ENCODE assay signal across 29 cellular contexts in genomic region chr6:110897433-110897832, GRCh38. TPM values are rescaled to one million over a fixed set of nuclear protein-coding genes. Genes with fewer than 3 reads are reported as not detected.
DNase-seq lines count a peak whose midpoint lies in the region; ATAC-seq, FAIRE-seq and TF ChIP-seq lines count a peak whose summit lies in the region.
"Had no signal": no experiment of that assay in that cellular context is flagged by ENCODE, and none has a peak within 500 bp of the region (broad histone marks: within the 10 kb centered on the region; RNA-seq: fewer than 3 reads in every experiment).

No MANE protein-coding gene starts in this region.

- H3K4me3 ChIP-seq in GM12878 (no peak overlapping the region), heart left ventricle (no peak overlapping the region)
- H3K4me3 ChIP-seq: pancreas, spleen, suprapubic skin had no signal

- no peaks in the 10 kb centered on the region for H3K4me1 ChIP-seq in GM12878 (ENCODE audit: control insufficient read depth, insufficient read depth, low read length)
- H3K4me1 ChIP-seq in heart left ventricle: no peaks in the 10 kb centered on the region
- H3K4me1 ChIP-seq: pancreas, spleen, suprapubic skin had no signal

- intact Hi-C loops in GM12878 (cut with micrococcal nuclease; ENCODE audit: unreplicated experiment) (no loop called here), heart left ventricle (cut with DNase I) (no loop called here)

- no peaks in the 10 kb centered on the region; the same call in 1 of the 2 replicates for H3K79me2 ChIP-seq in GM12878 (ENCODE audit: control insufficient read depth, insufficient read depth, low read length)

- peak; percentile 29 for DNase-seq in CD1c-positive myeloid dendritic cell (ENCODE audit: extremely low spot score)
- no peak for DNase-seq in GM12878 (ENCODE audit: low read depth, low spot score)
- DNase-seq in NCI-H524 treated with DMSO at 0.1 percent for 48 hours (lab: John Stamatoyannopoulos, UW): no peak
- DNase-seq in heart left ventricle: no peak
- DNase-seq in glomerular visceral epithelial cell (ENCODE audit: extremely low spot score): no peak
- no peak for DNase-seq in kidney tubule cell (ENCODE audit: low spot score)
- DNase-seq: activated CD4-positive, alpha-beta T cell treated with anti-CD3 and anti-CD28 coated beads, Interleukin-2, amount 10 ng/mL, durations not matched to agents 7 days and 5 days; activated CD8-positive, alpha-beta memory T cell treated with anti-CD3 and anti-CD28 coated beads, Interleukin-2, amount 10 ng/mL, durations not matched to agents 7 days and 5 days; activated naive CD4-positive, alpha-beta T cell treated with Interleukin-2 at 50 U/mL for 16 hours; amniotic stem cell; brain microvascular endothelial cell; CD4-positive, CD25-positive, alpha-beta regulatory T cell; effector CD4-positive, alpha-beta T cell; left colon; NCI-H146; NCI-H2107; OCI-M1; pancreas; retina; spleen; stimulated activated CD4-positive, alpha-beta T cell treated with anti-CD3 and anti-CD28 coated beads, Interleukin-2, amount 100 ng/mL, for 48 hours; WERI-Rb-1 had no signal

- H4K20me1 ChIP-seq in GM12878 (ENCODE audit: control insufficient read depth, insufficient read depth): no peaks in the 10 kb centered on the region

- H3K4me2 ChIP-seq in GM12878 (ENCODE audit: control insufficient read depth, insufficient read depth): 0 out of 2 replicates have a peak overlapping the region, but pooled peaks have one; percentile 9

- TF ChIP-seq RAD21 in Ishikawa (IDR thresholded peaks at IDR 0.05; ENCODE audit: low read depth) (no peak), GM12878 (IDR thresholded peaks at IDR 0.05; ENCODE audit: insufficient read depth, low read depth, low read length) (no peak)

- SMC1A ChIA-PET in GM12878 (lab: Charles Lee; ENCODE audit: uncharacterized antibody, unreplicated experiment): interaction anchor here (1.0 to 1.2 kb wide), 2 partner anchors 10 to 31 kb away, joined by 3 to 4 read pairs; no protein-coding TSS in a partner anchor

- TF ChIP-seq POLR2A in GM12878 (IDR thresholded peaks at IDR 0.05; ENCODE audit: low read depth, low read length) (no peak), heart left ventricle (IDR thresholded peaks at IDR 0.05) (no peak)

- TF ChIP-seq EP300 in Ishikawa (IDR thresholded peaks at IDR 0.05; ENCODE audit: borderline replicate concordance) (no peak), GM12878 (IDR thresholded peaks at IDR 0.05; ENCODE audit: borderline replicate concordance in 1 of 2, control insufficient read depth in 1 of 2, low read depth in 2 of 2, low read length in 2 of 2) (no peak)

- TF ChIP-seq CTCF in 22Rv1 (IDR thresholded peaks at IDR 0.05) (no peak), GM12878 (IDR thresholded peaks at IDR 0.05 in 2 of 3, conservative IDR thresholded peaks at IDR 0.05 in 1 of 3; ENCODE audit: control insufficient read depth in 2 of 3, extremely low read depth in 1 of 3, insufficient read depth in 1 of 3, low read depth in 3 of 3, low read length in 3 of 3) (no peak), heart left ventricle (IDR thresholded peaks at IDR 0.05) (no peak)

- H3K27ac ChIP-seq in 22Rv1 (peak overlapping the region; percentile 98), GM12878 (ENCODE audit: control insufficient read depth, insufficient read depth) (no peak overlapping the region), heart left ventricle (no peak overlapping the region)
- H3K27ac ChIP-seq: brain microvascular endothelial cell, pancreas, spleen, suprapubic skin, WERI-Rb-1 had no signal

- no peaks in the 10 kb centered on the region; the same call in 2 of the 3 replicates for H3K9me3 ChIP-seq in GM12878 (replicated peaks; ENCODE audit: control insufficient read depth, insufficient read depth, low read length)
- H3K9me3 ChIP-seq in heart left ventricle: no peaks in the 10 kb centered on the region
- H3K9me3 ChIP-seq: pancreas, spleen, suprapubic skin had no signal

- BruUV-seq in GM12878 (replicated peaks; lab: Mats Ljungman, UMichigan): no TSS peak

- H3K27me3 ChIP-seq in GM12878 (replicated peaks in 1 of 2; ENCODE audit: control insufficient read depth in 2 of 2, insufficient read depth in 2 of 2, low read length in 1 of 2): no peaks in the 10 kb centered on the region
- no peaks in the 10 kb centered on the region for H3K27me3 ChIP-seq in heart left ventricle
- H3K27me3 ChIP-seq: brain microvascular endothelial cell, pancreas, spleen, suprapubic skin had no signal

- CTCF ChIA-PET in GM12878 (lab: Yijun Ruan, JAX): no interaction called here

- H3K9ac ChIP-seq in GM12878 (ENCODE audit: control insufficient read depth, insufficient read depth, low read length): no peak overlapping the region

- ATAC-seq in GM12878: no peak; the same call in 2 of the 3 replicates
- no peak for ATAC-seq in heart left ventricle
- ATAC-seq: activated CD8-positive, alpha-beta memory T cell treated with anti-CD3 and anti-CD28 coated beads, Interleukin-2, amount 10 ng/mL, durations not matched to agents 7 days and 5 days; left colon; pancreas; SK-N-SH treated with all-trans-retinoic acid at 6 μM for 48 hours had no signal

- no peak for FAIRE-seq in GM12878 (lab: Jason Lieb, UNC)
- FAIRE-seq: D721Med, GM12892, H54, pancreas had no signal

- in situ Hi-C loops in GM12878 (cut with MboI): no loop called here

- WGBS in GM12878 (ENCODE audit: insufficient coverage, insufficient replicate concordance, low lambda C conversion rate, missing lambda C conversion rate): 97% methylated on average over 9 of the region's 9 CpGs
- WGBS in heart left ventricle, 4 donors: 96 to 99% (median 98%) methylated on average over 9 of the region's 9 CpGs

- RAD21 ChIA-PET in GM12878 (lab: Charles Lee; ENCODE audit: unreplicated experiment): interaction anchor here (0.7 to 1.9 kb wide), 2 partner anchors 215 to 475 kb away, joined by 4 to 6 read pairs; no protein-coding TSS in a partner anchor

- POLR2A ChIA-PET in GM12878 (lab: Charles Lee): interaction anchor here (0.6 kb wide), 1 partner anchor 71 kb away, joined by 4 read pairs; no protein-coding TSS in a partner anchor

- H3K36me3 ChIP-seq in GM12878 (ENCODE audit: control insufficient read depth in 2 of 2, insufficient read depth in 2 of 2, low read length in 1 of 2) (peaks cover 7 to 34% of the 10 kb centered on the region in 2 experiments), heart left ventricle (peaks cover 0 to 66% (median 57%) of the 10 kb centered on the region in 9 donors)

- no peak overlapping the region for H2AFZ ChIP-seq in GM12878 (ENCODE audit: control insufficient read depth, low read depth, low read length)

TF ChIP-seq in Ishikawa, 13 proteins besides CTCF, POLR2A, EP300 and RAD21:
- TF ChIP-seq FOXM1 (IDR thresholded peaks at IDR 0.05; ENCODE audit: borderline replicate concordance, low read depth): no peak
- TF ChIP-seq EGR1 (IDR thresholded peaks at IDR 0.05): 0 out of 2 replicates have a peak, but pooled peaks have one; percentile 26
TF ChIP-seq in Ishikawa: peak in this region for 1.

TF ChIP-seq in GM12878, 131 proteins besides CTCF, POLR2A, EP300 and RAD21:
- TF ChIP-seq SMARCA5 (IDR thresholded peaks at IDR 0.05) (no peak), YY1 (IDR thresholded peaks at IDR 0.05; ENCODE audit: low read depth, low read length) (no peak), POLR2AphosphoS5 (IDR thresholded peaks at IDR 0.05; ENCODE audit: low read length) (peak; percentile 34; the same call in 1 of the 2 replicates)

RNA-seq across cellular contexts. Expression of gene AMD1, which starts 22.8 kb away (rescaled TPM):
- 97.3 and 103 TPM in 2 replicates for total RNA-seq in GM12878 (2013; cell fraction: nucleolus; rRNA removed)
- total RNA-seq in GM12878 (2014; rRNA removed) (83.1 and 106 TPM in 2 replicates), GM12878 (2014; rRNA removed; fragmentation: Illumina TruSeq; extraction: Trizol) (110 and 116 TPM in 2 replicates), GM12878 (2021) (73.6 and 75.0 TPM in 2 replicates), heart left ventricle (10 to 100 TPM; 44.5 to 85.6 (median 70.4) TPM)
- 27.9 TPM for polyA plus RNA-seq in GM12878 (2011; ENCODE audit: low read depth)
- polyA plus RNA-seq in GM12878 (2011; rRNA removed) (75.0 and 103 TPM in 2 replicates), GM12878 (2014; fragmentation: Illumina TruSeq; extraction: Trizol) (107 and 134 TPM in 2 replicates), GM12878 (2014; fragmentation: Nextera tagmentation; extraction: Ambion mirVana) (10 to 100 TPM; 59.6 to 75.5 TPM), GM12878 (2014; rRNA removed) (45.3 and 58.2 TPM in 2 replicates), GM12878 (2016; fragmentation: Nextera tagmentation; extraction: Ambion mirVana) (10 to 100 TPM; 87.3 to 92.8 TPM), heart left ventricle (10 to 100 TPM; 41.6 to 71.0 TPM)
- polyA plus RNA-seq in GM12878 (2011; cell fraction: cytosol; rRNA removed): 27.1 and 32.5 TPM in 2 replicates
- 26.5 and 33.9 TPM in 2 replicates for polyA plus RNA-seq in GM12878 (2011; cell fraction: nucleus; rRNA removed)
- polyA plus RNA-seq in GM12878 (2012): 48.5 and 57.6 TPM in 2 replicates
- 49.9 and 71.1 TPM in 2 replicates for polyA minus RNA-seq in GM12878 (2011; rRNA and poly(A)+ RNA removed)
- 31.4 and 34.3 TPM in 2 replicates for polyA minus RNA-seq in GM12878 (2011; cell fraction: cytosol; rRNA and poly(A)+ RNA removed)
- 21.2 and 39.3 TPM in 2 replicates for polyA minus RNA-seq in GM12878 (2011; cell fraction: nucleus; rRNA and poly(A)+ RNA removed)
